In genomic region chr6:18380165-18380564, GRCh38 we compare ENCODE assay signal across 28 cellular contexts. TPM values are rescaled to one million over a fixed set of nuclear protein-coding genes. Genes with fewer than 3 reads are reported as not detected.
DNase-seq lines count a peak whose midpoint lies in the region; ATAC-seq and TF ChIP-seq lines count a peak whose summit lies in the region.
"Had no signal": no experiment of that assay in that cellular context is flagged by ENCODE, and none has a peak within 500 bp of the region (broad histone marks: within the 10 kb centered on the region; RNA-seq: fewer than 3 reads in every experiment).

No MANE protein-coding gene starts in this region.

- TF ChIP-seq CTCF in SK-N-SH (IDR thresholded peaks at IDR 0.05) (no peak), WTC11 (IDR thresholded peaks at IDR 0.05) (no peak)

- 57% methylated on average over 2 of the region's 2 CpGs for WGBS in SK-N-SH (ENCODE audit: low lambda C conversion rate)

- H3K9me2 ChIP-seq in SK-N-SH: no peaks in the 10 kb centered on the region

- H3K9me3 Mint-ChIP-seq in stimulated activated memory B cell treated with anti-CD40 and anti-IgM and Interleukin-4, amounts not matched to agents 10 μg/mL and 1 μg/mL and 100 μg/mL, for 72 hours: peaks cover 3% of the 10 kb centered on the region
- no peaks in the 10 kb centered on the region for H3K9me3 Mint-ChIP-seq in WTC11
- H3K9me3 Mint-ChIP-seq: activated CD4-positive, alpha-beta T cell treated with anti-CD3 and anti-CD28 coated beads, Interleukin-2, amount 10 ng/mL, durations not matched to agents 24 days and 14 days; activated naive CD4-positive, alpha-beta T cell treated with anti-CD3 and anti-CD28 coated beads, Interleukin-2, amount 50 U/mL, for 72 hours; nephron progenitor cell had no signal

- no peaks in the 10 kb centered on the region for H3F3A ChIP-seq in SK-N-SH (replicated peaks; ENCODE audit: insufficient read depth)

- H3K27ac ChIP-seq in SK-N-SH (ENCODE audit: low read depth in 2 of 2, low read length in 1 of 2): no peak overlapping the region
- H3K27ac ChIP-seq: 22Rv1, lower lobe of right lung, parathyroid adenoma, sigmoid colon had no signal

- peak overlapping the region; percentile 2 for H3K27ac Mint-ChIP-seq in stimulated activated memory B cell treated with anti-CD40 and anti-IgM and Interleukin-4, amounts not matched to agents 10 μg/mL and 1 μg/mL and 100 μg/mL, for 72 hours
- no peak overlapping the region for H3K27ac Mint-ChIP-seq in WTC11
- H3K27ac Mint-ChIP-seq: activated CD4-positive, alpha-beta T cell treated with anti-CD3 and anti-CD28 coated beads, Interleukin-2, amount 10 ng/mL, durations not matched to agents 24 days and 14 days; activated naive CD4-positive, alpha-beta T cell treated with anti-CD3 and anti-CD28 coated beads, Interleukin-2, amount 50 U/mL, for 72 hours; nephron progenitor cell had no signal

- H3K79me2 ChIP-seq in SK-N-SH (ENCODE audit: insufficient read depth): no peaks in the 10 kb centered on the region
- H3K79me2 ChIP-seq: parathyroid adenoma had no signal

- H3K4me2 ChIP-seq in SK-N-SH: no peak overlapping the region

- H3K27me3 ChIP-seq in SK-N-SH (ENCODE audit: insufficient read depth): no peaks in the 10 kb centered on the region
- H3K27me3 ChIP-seq: BE2C, sigmoid colon had no signal

- peaks cover 16% of the 10 kb centered on the region for H3K4me1 Mint-ChIP-seq in stimulated activated memory B cell treated with anti-CD40 and anti-IgM and Interleukin-4, amounts not matched to agents 10 μg/mL and 1 μg/mL and 100 μg/mL, for 72 hours
- peaks cover 13% of the 10 kb centered on the region for H3K4me1 Mint-ChIP-seq in WTC11
- H3K4me1 Mint-ChIP-seq: activated CD4-positive, alpha-beta T cell treated with anti-CD3 and anti-CD28 coated beads, Interleukin-2, amount 10 ng/mL, durations not matched to agents 24 days and 14 days; nephron progenitor cell had no signal

- H3K27me3 Mint-ChIP-seq in stimulated activated memory B cell treated with anti-CD40 and anti-IgM and Interleukin-4, amounts not matched to agents 10 μg/mL and 1 μg/mL and 100 μg/mL, for 72 hours: no peaks in the 10 kb centered on the region
- no peaks in the 10 kb centered on the region for H3K27me3 Mint-ChIP-seq in WTC11 (ENCODE audit: low read depth)

- no peak overlapping the region for H3K9ac ChIP-seq in SK-N-SH
- H3K9ac ChIP-seq: parathyroid adenoma had no signal

- H3K4me3 Mint-ChIP-seq in stimulated activated memory B cell treated with anti-CD40 and anti-IgM and Interleukin-4, amounts not matched to agents 10 μg/mL and 1 μg/mL and 100 μg/mL, for 72 hours: no peak overlapping the region
- no peak overlapping the region for H3K4me3 Mint-ChIP-seq in WTC11
- H3K4me3 Mint-ChIP-seq: activated CD4-positive, alpha-beta T cell treated with anti-CD3 and anti-CD28 coated beads, Interleukin-2, amount 10 ng/mL, durations not matched to agents 24 days and 14 days; nephron progenitor cell had no signal

- H3K36me3 ChIP-seq in SK-N-SH (replicated peaks in 1 of 2; ENCODE audit: control insufficient read depth in 1 of 2, insufficient read depth in 2 of 2, low read length in 1 of 2): no peaks in the 10 kb centered on the region
- H3K36me3 ChIP-seq: BE2C, HAP-1, lower lobe of right lung, sigmoid colon had no signal

- no peaks in the 10 kb centered on the region for H4K20me1 ChIP-seq in SK-N-SH (ENCODE audit: insufficient read depth)

- H3K4me1 ChIP-seq in SK-N-SH (ENCODE audit: control insufficient read depth in 1 of 2, insufficient read depth in 2 of 2, low read depth in 1 of 2, low read length in 1 of 2): no peaks in the 10 kb centered on the region
- H3K4me1 ChIP-seq: BE2C, HAP-1, parathyroid adenoma, sigmoid colon had no signal

- TF ChIP-seq EP300 in SK-N-SH (IDR thresholded peaks at IDR 0.05; ENCODE audit: borderline replicate concordance in 1 of 2, low read depth in 1 of 2, low read length in 1 of 2): no peak

- TF ChIP-seq RAD21 in SK-N-SH (IDR thresholded peaks at IDR 0.05; ENCODE audit: low read length): no peak

- H3K9me3 ChIP-seq in SK-N-SH: no peaks in the 10 kb centered on the region
- H3K9me3 ChIP-seq: BE2C, HAP-1, lower lobe of right lung, mucosa of descending colon, sigmoid colon had no signal

- H3K36me3 Mint-ChIP-seq in stimulated activated memory B cell treated with anti-CD40 and anti-IgM and Interleukin-4, amounts not matched to agents 10 μg/mL and 1 μg/mL and 100 μg/mL, for 72 hours: no peaks in the 10 kb centered on the region
- H3K36me3 Mint-ChIP-seq in WTC11: no peaks in the 10 kb centered on the region
- H3K36me3 Mint-ChIP-seq: activated naive CD4-positive, alpha-beta T cell treated with anti-CD3 and anti-CD28 coated beads, Interleukin-2, amount 50 U/mL, for 72 hours had no signal

- no peak for ATAC-seq in stimulated activated memory B cell treated with anti-CD40 and anti-IgM and Interleukin-4, amounts not matched to agents 10 μg/mL and 1 μg/mL and 100 μg/mL, for 72 hours
- ATAC-seq in HG02642 (IDR thresholded peaks at IDR 0.05; ENCODE audit: poor library complexity, unreplicated experiment) (no peak), WTC11 (no peak)
- ATAC-seq: activated naive CD4-positive, alpha-beta T cell treated with anti-CD3 and anti-CD28 coated beads, Interleukin-2, amount 50 U/mL, for 72 hours; mucosa of descending colon had no signal

- DNase-seq in DMS53 (lab: John Stamatoyannopoulos, UW) (peak; percentile 9), DMS53 treated with DMSO at 0.1 percent for 48 hours (lab: John Stamatoyannopoulos, UW; ENCODE audit: unreplicated experiment) (no peak), SK-N-SH (no peak), fibroblast of gingiva (ENCODE audit: low read depth) (peak; percentile 34), WTC11 (ENCODE audit: low spot score) (no peak)
- DNase-seq in activated CD4-positive, alpha-beta T cell treated with anti-CD3 and anti-CD28 coated beads, Interleukin-2, amount 50 U/mL, for 1 hour: no peak
- DNase-seq: activated CD4-positive, alpha-beta T cell treated with anti-CD3 and anti-CD28 coated beads, Interleukin-2, amount 10 ng/mL, durations not matched to agents 24 days and 14 days; aorta; BE2C; central memory CD4-positive, alpha-beta T cell; DND-41; islet precursor cell; lower lobe of right lung; mucosa of descending colon; NCI-H1048; NCI-H187 treated with DMSO at 0.1 percent for 48 hours; NCI-H526 treated with DMSO at 0.1 percent for 48 hours; nephron progenitor cell; RPMI8226; sigmoid colon; T-helper 2 cell; trophoblast cell had no signal

- 0 out of 2 replicates have a peak overlapping the region, but pooled peaks have one; percentile 17 for H2AFZ ChIP-seq in SK-N-SH (ENCODE audit: low read depth)
- H2AFZ ChIP-seq: parathyroid adenoma had no signal

- POLR2A ChIA-PET in SK-N-SH (lab: Yijun Ruan, JAX): no interaction called here
- POLR2A ChIA-PET in WTC11 (lab: Charles Lee): no interaction called here

- no peak overlapping the region for H3K4me3 ChIP-seq in SK-N-SH (ENCODE audit: low read depth in 2 of 2, low read length in 1 of 2)
- H3K4me3 ChIP-seq: HAP-1, lower lobe of right lung, mucosa of descending colon, sigmoid colon had no signal

- CTCF ChIA-PET in SK-N-SH (lab: Yijun Ruan, JAX): no interaction called here
- CTCF ChIA-PET in WTC11 (lab: Charles Lee): no interaction called here

TF ChIP-seq in SK-N-SH, 30 proteins besides CTCF, POLR2A, EP300 and RAD21:
- TF ChIP-seq FOSL2 (IDR thresholded peaks at IDR 0.05; ENCODE audit: borderline replicate concordance, low read depth) (no peak), RFX5 (IDR thresholded peaks at IDR 0.05; ENCODE audit: low read length) (no peak), ELF1 (IDR thresholded peaks at IDR 0.05) (no peak)

TF ChIP-seq in WTC11, 78 proteins besides CTCF, POLR2A, EP300 and RAD21 (continues in another document):
- no peak for TF ChIP-seq TEAD4 (CRISPR knock-in tag; IDR thresholded peaks at IDR 0.05)
- TF ChIP-seq MYBL2 (CRISPR knock-in tag; IDR thresholded peaks at IDR 0.05): no peak
- TF ChIP-seq ZNF281 (CRISPR knock-in tag; IDR thresholded peaks at IDR 0.05): no peak
- TF ChIP-seq ZSCAN18 (CRISPR knock-in tag; IDR thresholded peaks at IDR 0.05): no peak

RNA-seq across cellular contexts. Expression of gene RNF144B, which starts 7.0 kb away (rescaled TPM):
- 1.2 and 1.8 TPM in 2 replicates for polyA plus RNA-seq in SK-N-SH (2012; rRNA removed)
- polyA plus RNA-seq in SK-N-SH (2012; cell fraction: cytosol; rRNA removed): 1.6 and 2.0 TPM in 2 replicates
- polyA plus RNA-seq in SK-N-SH (2012; cell fraction: nucleus; rRNA removed): 2.0 and 3.7 TPM in 2 replicates
- total RNA-seq in WTC11 (2021): 4.9 to 8.2 TPM (median 5.7 TPM) in 3 replicates

Comparison
In these comparisons a context has a peak if more than half of its experiments do, and no peak if none do; other contexts are left out.
1. DNase-seq: peak in DMS53 (single experiment) and fibroblast of gingiva (single experiment); none in DMS53 treated with DMSO at 0.1 percent for 48 hours (single experiment), SK-N-SH (single experiment), activated CD4-positive, alpha-beta T cell treated with anti-CD3 and anti-CD28 coated beads, Interleukin-2, amount 50 U/mL, for 1 hour (single experiment) and WTC11 (single experiment).